In genomic region chr9:120985759-120986353, GRCh38 we compare ENCODE assay signal across 9 cellular contexts. TPM values are rescaled to one million over a fixed set of nuclear protein-coding genes. Genes with fewer than 3 reads are reported as not detected.
DNase-seq lines count a peak whose midpoint lies in the region; ATAC-seq and TF ChIP-seq lines count a peak whose summit lies in the region.
"Had no signal": no experiment of that assay in that cellular context is flagged by ENCODE, and none has a peak within 500 bp of the region (broad histone marks: within the 10 kb centered on the region; RNA-seq: fewer than 3 reads in every experiment).

No MANE protein-coding gene starts in this region.

- DNase-seq in Right ventricle myocardium superior (no peak), right atrium auricular region (ENCODE audit: low spot score) (no peak), NCI-H2107 (lab: John Stamatoyannopoulos, UW) (peak; percentile 10), ascending aorta (ENCODE audit: low spot score in 2 of 2) (no peak), kidney tubule cell (ENCODE audit: low spot score) (peak; percentile 52), KG1 (lab: John Stamatoyannopoulos, UW) (no peak)
- DNase-seq in activated naive CD4-positive, alpha-beta T cell treated with anti-CD3 and anti-CD28 coated beads, Interleukin-2, amount 10 ng/mL, durations not matched to agents 7 days and 5 days: no peak

- ATAC-seq in Right ventricle myocardium superior (ENCODE audit: poor library complexity) (peak; percentile 53), HG02759 (IDR thresholded peaks at IDR 0.05; ENCODE audit: unreplicated experiment) (no peak)

- no peak overlapping the region for H3K27ac Mint-ChIP-seq in activated naive CD4-positive, alpha-beta T cell treated with anti-CD3 and anti-CD28 coated beads, Interleukin-2, amount 10 ng/mL, durations not matched to agents 7 days and 5 days

- H3K9me3 Mint-ChIP-seq in activated naive CD4-positive, alpha-beta T cell treated with anti-CD3 and anti-CD28 coated beads, Interleukin-2, amount 10 ng/mL, durations not matched to agents 7 days and 5 days: no peaks in the 10 kb centered on the region
- H3K9me3 Mint-ChIP-seq: central memory CD8-positive, alpha-beta T cell had no signal

- H3K27me3 Mint-ChIP-seq in activated naive CD4-positive, alpha-beta T cell treated with anti-CD3 and anti-CD28 coated beads, Interleukin-2, amount 10 ng/mL, durations not matched to agents 7 days and 5 days: peaks cover 8% of the 10 kb centered on the region
- H3K27me3 Mint-ChIP-seq: central memory CD8-positive, alpha-beta T cell had no signal

- H3K9me3 ChIP-seq in right atrium auricular region: no peaks in the 10 kb centered on the region
- no peaks in the 10 kb centered on the region for H3K9me3 ChIP-seq in ascending aorta

- H3K4me3 ChIP-seq in right atrium auricular region (no peak overlapping the region), ascending aorta (no peak overlapping the region)

- H3K4me3 Mint-ChIP-seq in activated naive CD4-positive, alpha-beta T cell treated with anti-CD3 and anti-CD28 coated beads, Interleukin-2, amount 10 ng/mL, durations not matched to agents 7 days and 5 days: no peak overlapping the region
- H3K4me3 Mint-ChIP-seq: central memory CD8-positive, alpha-beta T cell had no signal

- H3K27me3 ChIP-seq in right atrium auricular region (no peaks in the 10 kb centered on the region), ascending aorta (no peaks in the 10 kb centered on the region)

- H3K4me1 Mint-ChIP-seq in activated naive CD4-positive, alpha-beta T cell treated with anti-CD3 and anti-CD28 coated beads, Interleukin-2, amount 10 ng/mL, durations not matched to agents 7 days and 5 days: no peaks in the 10 kb centered on the region

- H3K27ac ChIP-seq in right atrium auricular region (no peak overlapping the region), ascending aorta (no peak overlapping the region)

- H3K36me3 Mint-ChIP-seq in activated naive CD4-positive, alpha-beta T cell treated with anti-CD3 and anti-CD28 coated beads, Interleukin-2, amount 10 ng/mL, durations not matched to agents 7 days and 5 days: no peaks in the 10 kb centered on the region

- H3K36me3 ChIP-seq in right atrium auricular region (no peaks in the 10 kb centered on the region), ascending aorta (peaks cover 0 to 3% of the 10 kb centered on the region in 2 donors)

- CTCF ChIA-PET in activated naive CD4-positive, alpha-beta T cell treated with anti-CD3 and anti-CD28 coated beads, Interleukin-2, amount 10 ng/mL, durations not matched to agents 7 days and 5 days (lab: Charles Lee): interaction anchor here (1.1 to 3.1 kb wide), 8 partner anchors 74 to 230 kb away, joined by 3 to 17 read pairs (median 4); partner anchors contain the start of gene CNTRL

- H3K4me1 ChIP-seq in right atrium auricular region (peaks cover 0 to 6% of the 10 kb centered on the region in 2 donors), ascending aorta (no peaks in the 10 kb centered on the region)

- intact Hi-C loops in Right ventricle myocardium superior (cut with DNase I) (no loop called here), ascending aorta (cut with DNase I) (loop anchor here (1.0 to 10.0 kb wide), 3 partner anchors 74 to 419 kb away; no protein-coding TSS in a partner anchor)

- peak in 1 of 2 donors; percentile 63 for TF ChIP-seq CTCF in right atrium auricular region (IDR thresholded peaks at IDR 0.05)
- TF ChIP-seq CTCF in ascending aorta (IDR thresholded peaks at IDR 0.05): peak; percentile 21 to 62 (median 46)

RNA-seq across cellular contexts. Expression of gene TRAF1, which starts 59.3 kb away (rescaled TPM):
- 2.2 TPM for total RNA-seq in Right ventricle myocardium superior
- total RNA-seq in right atrium auricular region: 1 to 10 TPM; 2.0 to 3.0 TPM
- 16.7 TPM for total RNA-seq in ascending aorta

Comparison
In these comparisons a context has a peak if more than half of its experiments do, and no peak if none do; other contexts are left out.
1. DNase-seq: peak in NCI-H2107 (single experiment) and kidney tubule cell (single experiment); none in Right ventricle myocardium superior (single experiment), right atrium auricular region (single experiment), ascending aorta (0 of 2), activated naive CD4-positive, alpha-beta T cell treated with anti-CD3 and anti-CD28 coated beads, Interleukin-2, amount 10 ng/mL, durations not matched to agents 7 days and 5 days (single experiment) and KG1 (single experiment).